In the genomic region with DNA sequence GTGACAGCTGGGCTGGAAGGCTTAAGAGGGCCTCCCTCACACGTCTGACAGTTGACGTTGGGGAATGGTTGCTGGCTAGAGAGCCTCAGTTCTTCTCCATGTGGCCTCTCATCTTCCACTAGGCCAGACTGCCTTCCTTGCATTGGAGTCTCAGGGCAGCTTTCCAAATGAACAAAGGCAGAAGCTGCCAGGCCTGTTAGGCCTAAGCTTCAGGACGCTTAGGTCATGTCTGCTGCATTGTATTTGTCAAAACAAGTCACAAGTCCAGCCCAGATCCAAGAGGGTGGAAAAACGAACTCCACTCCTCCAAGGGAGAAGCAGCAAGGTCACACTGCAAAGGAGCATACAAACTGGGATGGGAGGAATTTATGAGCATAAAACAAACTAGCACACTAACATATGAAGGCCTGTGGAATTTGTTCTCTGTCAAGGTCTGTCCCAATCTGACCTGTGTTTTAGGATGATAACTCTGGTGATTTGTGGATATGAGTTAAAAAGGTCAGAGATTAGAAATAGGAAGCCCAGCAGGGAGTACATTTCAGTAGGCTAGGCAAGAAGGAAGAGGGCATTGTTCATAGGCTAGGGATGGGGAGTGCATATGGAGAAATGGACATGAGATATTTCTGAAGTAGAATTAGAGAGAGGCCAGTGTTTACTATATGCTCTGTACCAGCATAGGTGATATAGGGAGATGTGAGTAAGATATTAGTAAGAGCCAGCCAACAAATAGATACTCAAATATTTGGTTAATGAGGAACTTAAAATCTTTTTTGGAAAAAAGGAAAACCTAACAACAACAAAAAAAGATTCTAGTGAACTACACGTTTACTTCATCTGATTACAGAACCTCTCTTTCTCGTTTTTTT, we compare ENCODE assay signal across 13 cellular contexts. TPM values are rescaled to one million over a fixed set of nuclear protein-coding genes. Genes with fewer than 3 reads are reported as not detected.
DNase-seq lines count a peak whose midpoint lies in the region; ATAC-seq, FAIRE-seq and TF ChIP-seq lines count a peak whose summit lies in the region.
"Had no signal": no experiment of that assay in that cellular context is flagged by ENCODE, and none has a peak within 500 bp of the region (broad histone marks: within the 10 kb centered on the region; RNA-seq: fewer than 3 reads in every experiment).

No MANE protein-coding gene starts in this region.

- H3K79me2 ChIP-seq in GM23248 (ENCODE audit: insufficient read depth), result no peaks in the 10 kb centered on the region

- FAIRE-seq in bronchial epithelial cell (lab: Jason Lieb, UNC), result no peak
- FAIRE-seq: GM18507 had no signal

- WGBS in GM23248 (ENCODE audit: low coverage in 1 of 2, low lambda C conversion rate in 2 of 2, missing lambda C conversion rate in 2 of 2), 2 experiments, result 22 to 26% methylated on average over 6 of the region's 6 CpGs

- H3K9ac ChIP-seq in GM23248 (no peak overlapping the region), rectal smooth muscle tissue (ENCODE audit: low read length) (no peak overlapping the region)

- 0 out of 2 replicates have a peak overlapping the region, but pooled peaks have one; percentile 27 for H2AFZ ChIP-seq in GM23248

- peak; percentile 47 for DNase-seq in GM23248
- DNase-seq in bronchial epithelial cell (ENCODE audit: low read depth), result peak; percentile 55
- peak; percentile 71 for DNase-seq in right atrium auricular region (ENCODE audit: low spot score)
- DNase-seq in A172 (ENCODE audit: low spot score), result no peak
- no peak for DNase-seq in NK-92 treated with Interleukin-12 subunit alpha and Interleukin-12 subunit beta, amount 100 ng/mL, for 24 hours (lab: John Stamatoyannopoulos, UW)
- DNase-seq: effector CD8-positive, alpha-beta T cell; Kasumi-1; naive thymus-derived CD4-positive, alpha-beta T cell; SIG-M5 had no signal

- no peaks in the 10 kb centered on the region for H4K20me1 ChIP-seq in GM23248 (ENCODE audit: insufficient read depth)

- no peaks in the 10 kb centered on the region; the same call in 1 of the 2 replicates for H3F3A ChIP-seq in GM23248 (ENCODE audit: insufficient read depth)

- in situ Hi-C loops in GM23248 (cut with MboI), result no loop called here

- H3K27me3 ChIP-seq in GM23248 (replicated peaks; ENCODE audit: insufficient read depth) (no peaks in the 10 kb centered on the region), bronchial epithelial cell (ENCODE audit: control insufficient read depth, insufficient read depth, low read length) (no peaks in the 10 kb centered on the region), right atrium auricular region (no peaks in the 10 kb centered on the region), rectal smooth muscle tissue (ENCODE audit: control insufficient read depth, insufficient read depth, low read length) (no peaks in the 10 kb centered on the region)

- H3K27ac ChIP-seq in GM23248, result no peak overlapping the region
- peak overlapping the region; percentile 72 to 83 for H3K27ac ChIP-seq in right atrium auricular region
- H3K27ac ChIP-seq in rectal smooth muscle tissue (ENCODE audit: low read depth, low read length), result peak overlapping the region; percentile 51

- no peak overlapping the region for H3K4me2 ChIP-seq in GM23248 (ENCODE audit: unreplicated experiment)

- no peak for ATAC-seq in HG03039 (IDR thresholded peaks at IDR 0.05; ENCODE audit: unreplicated experiment)
- ATAC-seq in HG02623 (IDR thresholded peaks at IDR 0.05; ENCODE audit: unreplicated experiment), result no peak
- ATAC-seq: naive thymus-derived CD4-positive, alpha-beta T cell had no signal

- H3K36me3 ChIP-seq in GM23248 (ENCODE audit: low read depth) (no peaks in the 10 kb centered on the region), bronchial epithelial cell (ENCODE audit: control insufficient read depth, insufficient read depth, low read length) (no peaks in the 10 kb centered on the region), right atrium auricular region (no peaks in the 10 kb centered on the region), rectal smooth muscle tissue (ENCODE audit: control insufficient read depth, insufficient read depth, low read length) (no peaks in the 10 kb centered on the region)

- TF ChIP-seq CTCF in bronchial epithelial cell (IDR thresholded peaks at IDR 0.05; ENCODE audit: insufficient read depth, low read length, severe bottlenecking) (no peak), right atrium auricular region (IDR thresholded peaks at IDR 0.05) (no peak)

- H3K4me3 ChIP-seq in GM23248, result no peak overlapping the region
- no peak overlapping the region for H3K4me3 ChIP-seq in bronchial epithelial cell (ENCODE audit: low read depth, low read length)
- H3K4me3 ChIP-seq in right atrium auricular region, result no peak overlapping the region
- H3K4me3 ChIP-seq in rectal smooth muscle tissue (ENCODE audit: low read length), result no peak overlapping the region

- H3K4me1 ChIP-seq in GM23248 (ENCODE audit: insufficient read depth) (0 out of 2 replicates have a peak, but pooled peaks cover 6% of the 10 kb centered on the region), right atrium auricular region (peaks cover 0 to 36% of the 10 kb centered on the region in 2 donors), rectal smooth muscle tissue (ENCODE audit: control insufficient read depth, insufficient read depth, low read length) (peaks cover 18% of the 10 kb centered on the region)

- H3K9me2 ChIP-seq in GM23248 (ENCODE audit: insufficient read depth), result no peaks in the 10 kb centered on the region

- H3K9me3 ChIP-seq in GM23248 (ENCODE audit: low read depth) (no peaks in the 10 kb centered on the region), right atrium auricular region (no peaks in the 10 kb centered on the region)

RNA-seq across cellular contexts. Expression of gene CNN3, which starts 29.1 kb away (rescaled TPM):
- total RNA-seq in GM23248 (2014; rRNA removed; shearing (Covaris generic)), result 200 and 213 TPM in 2 replicates
- 359 and 365 TPM in 2 replicates for polyA plus RNA-seq in GM23248 (2016; fragmentation: Nextera tagmentation; extraction: Ambion mirVana)
- 33.4 and 55.4 TPM in 2 replicates for total RNA-seq in bronchial epithelial cell
- 100 to 1,000 TPM in 1 of 2 donors, 10 to 100 TPM in 1; 82.2 to 124 TPM for total RNA-seq in right atrium auricular region
- 227 and 277 TPM in 2 replicates for total RNA-seq in A172 (2014; rRNA removed; shearing (Covaris generic))

Comparison
In these comparisons a context has a peak if more than half of its experiments do, and no peak if none do; other contexts are left out.
1. DNase-seq: peak in GM23248 (single experiment), bronchial epithelial cell (single experiment) and right atrium auricular region (single experiment); none in A172 (single experiment) and NK-92 treated with Interleukin-12 subunit alpha and Interleukin-12 subunit beta, amount 100 ng/mL, for 24 hours (single experiment).